Comparison of ENCODE assay signal across 24 cellular contexts in genomic region chr11:21561589-21561988, GRCh38.
DNase-seq lines count a peak whose midpoint lies in the region; ATAC-seq and TF ChIP-seq lines count a peak whose summit lies in the region.
"Had no signal": no experiment of that assay in that cellular context is flagged by ENCODE, and none has a peak within 500 bp of the region (broad histone marks: within the 10 kb centered on the region; RNA-seq: fewer than 3 reads in every experiment).

No MANE protein-coding gene starts in this region.

- H3K27ac ChIP-seq in hepatocyte (peak overlapping the region; percentile 83), right cardiac atrium (ENCODE audit: low read length) (no peak overlapping the region)
- H3K27ac ChIP-seq: esophagus muscularis mucosa had no signal

- H3K4me1 ChIP-seq in hepatocyte (ENCODE audit: insufficient read depth) (peaks cover 33% of the 10 kb centered on the region), right cardiac atrium (ENCODE audit: control insufficient read depth, insufficient read depth, low read length) (no peaks in the 10 kb centered on the region)
- H3K4me1 ChIP-seq: esophagus muscularis mucosa, Peyer's patch had no signal

- no peaks in the 10 kb centered on the region for H3K27me3 ChIP-seq in hepatocyte
- H3K27me3 ChIP-seq in right cardiac atrium (ENCODE audit: control insufficient read depth, insufficient read depth) = no peaks in the 10 kb centered on the region
- H3K27me3 ChIP-seq: esophagus muscularis mucosa, Peyer's patch had no signal

- DNase-seq in Caki2 (ENCODE audit: low read depth) = peak; percentile 53
- DNase-seq in RPMI7951 (ENCODE audit: low read depth) = peak; percentile 5
- DNase-seq in hepatocyte (ENCODE audit: low spot score) = peak; percentile 26
- peak; percentile 95 for DNase-seq in renal cortical epithelial cell (ENCODE audit: low read depth)
- DNase-seq in COLO668 (lab: John Stamatoyannopoulos, UW; ENCODE audit: unreplicated experiment) = no peak
- DNase-seq in right cardiac atrium = no peak
- DNase-seq: activated B cell treated with CpG ODN at 0.5 μM for 24 hours; activated CD4-positive, alpha-beta T cell treated with anti-CD3 and anti-CD28 coated beads, Interleukin-2, amount 50 U/mL, for 1 hour; activated naive CD8-positive, alpha-beta T cell treated with anti-CD3 and anti-CD28 coated beads, Interleukin-2, amount 50 U/mL, for 24 hours; activated T-cell treated with anti-CD3 and anti-CD28 coated beads, Interleukin-2, amount 50 U/mL, for 72 hours; C1 segment of cervical spinal cord; dermis blood vessel endothelial cell; hippocampal formation; left ventricle myocardium superior; NCI-H1092; NCI-H1694 treated with DMSO at 0.1 percent for 48 hours; NCI-H446 treated with DMSO at 0.1 percent for 48 hours; NCI-H82; Peyer's patch; stimulated activated CD4-positive, alpha-beta T cell treated with anti-CD3 and anti-CD28 coated beads, Interleukin-4, amount 100 ng/mL, for 24 hours had no signal

- H2AFZ ChIP-seq in hepatocyte = no peak overlapping the region

- no peak for ATAC-seq in GM19467 (IDR thresholded peaks at IDR 0.05; ENCODE audit: unreplicated experiment)
- no peak for ATAC-seq in right cardiac atrium
- no peak for ATAC-seq in GM19351 (IDR thresholded peaks at IDR 0.05; ENCODE audit: unreplicated experiment)
- ATAC-seq: activated naive CD8-positive, alpha-beta T cell treated with anti-CD3 and anti-CD28 coated beads, Interleukin-2, amount 50 U/mL, for 24 hours; activated T-cell treated with anti-CD3 and anti-CD28 coated beads, Interleukin-2, amount 50 U/mL, for 72 hours; left ventricle myocardium superior; sciatic nerve had no signal

- H3K4me2 ChIP-seq in hepatocyte = no peak overlapping the region

- intact Hi-C loops in right cardiac atrium (cut with DNase I) = no loop called here

- no peaks in the 10 kb centered on the region for H4K20me1 ChIP-seq in hepatocyte (ENCODE audit: insufficient read depth, poor library complexity, severe bottlenecking)

- H3K9me3 ChIP-seq in hepatocyte (ENCODE audit: low read depth) = no peaks in the 10 kb centered on the region
- no peaks in the 10 kb centered on the region for H3K9me3 ChIP-seq in right cardiac atrium (ENCODE audit: control insufficient read depth, low read length)
- H3K9me3 ChIP-seq: esophagus muscularis mucosa, Peyer's patch had no signal

- no peaks in the 10 kb centered on the region for H3K36me3 ChIP-seq in hepatocyte (replicated peaks; ENCODE audit: insufficient read depth, low read depth)
- H3K36me3 ChIP-seq: esophagus muscularis mucosa, Peyer's patch had no signal

- no peak for TF ChIP-seq CTCF in hepatocyte (IDR thresholded peaks at IDR 0.05; ENCODE audit: poor library complexity)

- no peaks in the 10 kb centered on the region for H3K9me2 ChIP-seq in hepatocyte (replicated peaks; ENCODE audit: insufficient read depth)

- H3K79me2 ChIP-seq in hepatocyte = no peaks in the 10 kb centered on the region

- in situ Hi-C loops in Caki2 (cut with HindIII; ENCODE audit: low pct_unique_long_range_greater_than_20kb, low sequenced_read_pairs) = no loop called here

- H3K4me3 ChIP-seq in hepatocyte (no peak overlapping the region), right cardiac atrium (ENCODE audit: low read length) (no peak overlapping the region)
- H3K4me3 ChIP-seq: esophagus muscularis mucosa, Peyer's patch had no signal

- WGBS in hepatocyte (ENCODE audit: low lambda C conversion rate, missing lambda C conversion rate) = 68% methylated on average over 1 of the region's 1 CpG
- 80% methylated on average over 1 of the region's 1 CpG for WGBS in right cardiac atrium

Comparison
In these comparisons a context has a peak if more than half of its experiments do, and no peak if none do; other contexts are left out.
1. DNase-seq: peak in Caki2 (single experiment), RPMI7951 (single experiment), hepatocyte (single experiment) and renal cortical epithelial cell (single experiment); none in COLO668 (single experiment) and right cardiac atrium (0 of 3).